ENCODE assay signal across 24 cellular contexts in genomic region chr1:226574044-226574443, GRCh38. TPM values are rescaled to one million over a fixed set of nuclear protein-coding genes. Genes with fewer than 3 reads are reported as not detected.
DNase-seq lines count a peak whose midpoint lies in the region; ATAC-seq, FAIRE-seq and TF ChIP-seq lines count a peak whose summit lies in the region.
"Had no signal": no experiment of that assay in that cellular context is flagged by ENCODE, and none has a peak within 500 bp of the region (broad histone marks: within the 10 kb centered on the region; RNA-seq: fewer than 3 reads in every experiment).

No MANE protein-coding gene starts in this region.

- peaks cover 24 to 59% of the 10 kb centered on the region in 2 experiments; a peak in 4 of 5 replicates for H3K27me3 ChIP-seq in K562 (ENCODE audit: control insufficient read depth in 2 of 2, insufficient read depth in 2 of 2, low read length in 2 of 2)
- H3K27me3 ChIP-seq in HepG2 (ENCODE audit: control insufficient read depth in 1 of 2, insufficient read depth in 2 of 2, low read length in 2 of 2): peaks cover 1 to 6% of the 10 kb centered on the region in 2 experiments; a peak in 2 of 5 replicates
- H3K27me3 ChIP-seq in small intestine (ENCODE audit: control insufficient read depth in 2 of 2, insufficient read depth in 2 of 2, low read length in 2 of 2): no peaks in the 10 kb centered on the region
- no peaks in the 10 kb centered on the region for H3K27me3 ChIP-seq in naive thymus-derived CD4-positive, alpha-beta T cell (ENCODE audit: control insufficient read depth in 2 of 2, insufficient read depth in 2 of 2, low read length in 2 of 2)

- no peaks in the 10 kb centered on the region for H3K36me3 Mint-ChIP-seq in neural crest cell (ENCODE audit: low read depth)
- no peaks in the 10 kb centered on the region for H3K36me3 Mint-ChIP-seq in naive thymus-derived CD4-positive, alpha-beta T cell
- H3K36me3 Mint-ChIP-seq: CD4-positive, alpha-beta memory T cell had no signal

- TF ChIP-seq EP300 in K562 (IDR thresholded peaks at IDR 0.05; ENCODE audit: low read length) (no peak), HepG2 (IDR thresholded peaks at IDR 0.05; ENCODE audit: low read depth in 2 of 2, low read length in 2 of 2) (no peak), HepG2 (CRISPR knock-in tag; IDR thresholded peaks at IDR 0.05; ENCODE audit: borderline replicate concordance) (no peak)

- in situ Hi-C loops in K562 (cut with MboI): no loop called here
- in situ Hi-C loops in HepG2 (cut with HindIII; ENCODE audit: extremely low pct_ligation_motif_present, low pct_unique_long_range_greater_than_20kb): no loop called here

- CTCF ChIA-PET in K562 (lab: Yijun Ruan, JAX; ENCODE audit: low intra/inter-chr PET ratio): no interaction called here
- CTCF ChIA-PET in HepG2 (lab: Yijun Ruan, JAX; ENCODE audit: low intra/inter-chr PET ratio, low total read pairs): no interaction called here
- CTCF ChIA-PET in naive thymus-derived CD4-positive, alpha-beta T cell (lab: Charles Lee): interaction anchor here (0.7 kb wide), 1 partner anchor 201 kb away, joined by 4 read pairs; no protein-coding TSS in a partner anchor

- POLR2A ChIA-PET in K562 (lab: Yijun Ruan, JAX) (interaction anchor here (1.3 kb wide), 1 partner anchor 9 kb away, joined by 3 read pairs; no protein-coding TSS in a partner anchor), HepG2 (lab: Yijun Ruan, JAX) (no interaction called here)
- POLR2A ChIA-PET in naive thymus-derived CD4-positive, alpha-beta T cell (lab: Charles Lee): no interaction called here

- TF ChIP-seq RAD21 in K562 (CRISPR knock-in tag; conservative IDR thresholded peaks at IDR 0.05 in 1 of 2, IDR thresholded peaks at IDR 0.05 in 1 of 2) (no peak), HepG2 (CRISPR knock-in tag; IDR thresholded peaks at IDR 0.05) (no peak)

- ATAC-seq in K562 (no peak), HepG2 (no peak)
- no peak for ATAC-seq in naive thymus-derived CD4-positive, alpha-beta T cell

- H3K4me2 ChIP-seq in K562 (ENCODE audit: insufficient read depth, low read length) (no peak overlapping the region), HepG2 (ENCODE audit: low read depth, low read length) (no peak overlapping the region)

- H3K4me1 ChIP-seq in K562 (replicated peaks in 1 of 2; ENCODE audit: control insufficient read depth in 2 of 2, insufficient read depth in 2 of 2, low read length in 2 of 2) (peaks cover 3% of the 10 kb centered on the region in 2 experiments; a peak in 4 of 5 replicates), HepG2 (ENCODE audit: insufficient read depth, low read length) (no peaks in the 10 kb centered on the region), small intestine (ENCODE audit: control insufficient read depth in 2 of 2, insufficient read depth in 1 of 2, low read depth in 1 of 2, low read length in 1 of 2) (no peaks in the 10 kb centered on the region)
- no peaks in the 10 kb centered on the region for H3K4me1 ChIP-seq in naive thymus-derived CD4-positive, alpha-beta T cell (ENCODE audit: control insufficient read depth in 2 of 2, insufficient read depth in 2 of 2, low read length in 2 of 2)
- H3K4me1 ChIP-seq: HAP-1 had no signal

- DNase-seq in K562 (ENCODE audit: extremely low read depth in 1 of 4, low spot score in 3 of 4) (no peak), HepG2 (ENCODE audit: low spot score) (no peak), neural crest cell (ENCODE audit: low read depth, low spot score) (no peak), small intestine (peak; percentile 25), cardiac septum (ENCODE audit: low spot score) (no peak)
- no peak for DNase-seq in naive thymus-derived CD4-positive, alpha-beta T cell
- DNase-seq in NK-92 treated with Interleukin-12 subunit alpha and Interleukin-12 subunit beta, amount 100 ng/mL, for 24 hours (lab: John Stamatoyannopoulos, UW): no peak
- DNase-seq: C1 segment of cervical spinal cord; Calu3; CD4-positive, alpha-beta memory T cell; COR-L47; DMS53; DMS79 treated with DMSO at 0.1 percent for 48 hours; GF-D8; GOT3; HFFc6 had no signal

- H3K9me3 ChIP-seq in K562 (replicated peaks; ENCODE audit: control insufficient read depth, insufficient read depth, low read depth, low read length) (no peaks in the 10 kb centered on the region), HepG2 (ENCODE audit: low read length) (no peaks in the 10 kb centered on the region), small intestine (ENCODE audit: control insufficient read depth, low read depth) (no peaks in the 10 kb centered on the region)
- H3K9me3 ChIP-seq in naive thymus-derived CD4-positive, alpha-beta T cell (ENCODE audit: control insufficient read depth in 2 of 3, low read length in 3 of 3): no peaks in the 10 kb centered on the region
- H3K9me3 ChIP-seq: HAP-1 had no signal

- H3K4me3 ChIP-seq in K562 (no peak overlapping the region), HepG2 (replicated peaks in 1 of 3; ENCODE audit: insufficient read depth in 1 of 3, low read depth in 2 of 3, low read length in 3 of 3) (no peak overlapping the region), small intestine (ENCODE audit: low read depth in 1 of 2, low read length in 2 of 2) (no peak overlapping the region)
- no peak overlapping the region for H3K4me3 ChIP-seq in naive thymus-derived CD4-positive, alpha-beta T cell (ENCODE audit: low read length)
- H3K4me3 ChIP-seq: HAP-1 had no signal

- TF ChIP-seq POLR2A in K562 (conservative IDR thresholded peaks at IDR 0.05): no peak
- no peak for TF ChIP-seq POLR2A in HepG2 (IDR thresholded peaks at IDR 0.05; ENCODE audit: insufficient read depth in 1 of 2, low read depth in 2 of 2, low read length in 2 of 2)

- H3K9ac ChIP-seq in K562 (ENCODE audit: insufficient read depth in 1 of 2, low read depth in 2 of 2, low read length in 2 of 2) (no peak overlapping the region), HepG2 (ENCODE audit: insufficient read depth, low read depth, low read length) (no peak overlapping the region)

- peaks cover 17% of the 10 kb centered on the region for H3K4me1 Mint-ChIP-seq in neural crest cell
- peaks cover 0 to 1% (median 0%) of the 10 kb centered on the region in 7 donors for H3K4me1 Mint-ChIP-seq in naive thymus-derived CD4-positive, alpha-beta T cell

- no peaks in the 10 kb centered on the region for H3K9me1 ChIP-seq in K562 (ENCODE audit: control insufficient read depth, insufficient read depth, low read length)

- H3K27me3 Mint-ChIP-seq in neural crest cell (ENCODE audit: low read depth): no peaks in the 10 kb centered on the region
- H3K27me3 Mint-ChIP-seq in naive thymus-derived CD4-positive, alpha-beta T cell: peaks cover 0 to 5% (median 0%) of the 10 kb centered on the region in 5 donors

- no peaks in the 10 kb centered on the region for H3K36me3 ChIP-seq in K562 (ENCODE audit: control insufficient read depth, insufficient read depth, low read length)
- H3K36me3 ChIP-seq in HepG2 (replicated peaks in 1 of 2; ENCODE audit: control insufficient read depth in 1 of 2, insufficient read depth in 2 of 2, low read length in 2 of 2): no peaks in the 10 kb centered on the region
- no peaks in the 10 kb centered on the region for H3K36me3 ChIP-seq in small intestine (ENCODE audit: control insufficient read depth in 2 of 2, insufficient read depth in 2 of 2, low read length in 2 of 2)
- H3K36me3 ChIP-seq in naive thymus-derived CD4-positive, alpha-beta T cell (ENCODE audit: control insufficient read depth in 2 of 3, insufficient read depth in 3 of 3, low read length in 3 of 3): no peaks in the 10 kb centered on the region
- H3K36me3 ChIP-seq: HAP-1 had no signal

- no peaks in the 10 kb centered on the region for H4K20me1 ChIP-seq in K562 (replicated peaks; ENCODE audit: control insufficient read depth, insufficient read depth, low read length)
- no peaks in the 10 kb centered on the region for H4K20me1 ChIP-seq in HepG2 (ENCODE audit: insufficient read depth, low read length)

- H2AFZ ChIP-seq in K562 (ENCODE audit: low read depth, low read length) (no peak overlapping the region), HepG2 (ENCODE audit: low read length) (no peak overlapping the region)

- TF ChIP-seq CTCF in K562 (IDR thresholded peaks at IDR 0.05 in 2 of 3, conservative IDR thresholded peaks at IDR 0.05 in 1 of 3; ENCODE audit: insufficient read depth in 2 of 3, low read depth in 1 of 3, low read length in 3 of 3) (no peak), HepG2 (CRISPR knock-in tag; IDR thresholded peaks at IDR 0.05) (no peak), neural crest cell (conservative IDR thresholded peaks at IDR 0.05) (no peak)

- peak overlapping the region; percentile 51 for H3K27ac Mint-ChIP-seq in neural crest cell (ENCODE audit: unreplicated experiment)
- no peak overlapping the region for H3K27ac Mint-ChIP-seq in naive thymus-derived CD4-positive, alpha-beta T cell
- H3K27ac Mint-ChIP-seq: CD4-positive, alpha-beta memory T cell; HFFc6 had no signal

- WGBS in K562 (ENCODE audit: insufficient coverage, low coverage, missing lambda C conversion rate): 6% methylated on average over 2 of the region's 2 CpGs
- WGBS in HepG2 (ENCODE audit: low lambda C conversion rate): 5% methylated on average over 2 of the region's 2 CpGs
- WGBS in small intestine, 3 donors: 52 to 74% (median 53%) methylated on average over 2 of the region's 2 CpGs

- H3K4me3 Mint-ChIP-seq in neural crest cell: no peak overlapping the region
- no peak overlapping the region for H3K4me3 Mint-ChIP-seq in naive thymus-derived CD4-positive, alpha-beta T cell
- H3K4me3 Mint-ChIP-seq: CD4-positive, alpha-beta memory T cell; HFFc6 had no signal

- H3K27ac ChIP-seq in K562 (ENCODE audit: extremely low read depth, low read depth, low read length): no peak overlapping the region
- no peak overlapping the region for H3K27ac ChIP-seq in HepG2 (ENCODE audit: extremely low read length, insufficient read depth, low read length)
- no peak overlapping the region for H3K27ac ChIP-seq in small intestine (ENCODE audit: low read depth in 1 of 2, low read length in 1 of 2)
- no peak overlapping the region for H3K27ac ChIP-seq in naive thymus-derived CD4-positive, alpha-beta T cell (ENCODE audit: low read depth, low read length)

- no peaks in the 10 kb centered on the region for H3K79me2 ChIP-seq in K562 (ENCODE audit: control insufficient read depth, insufficient read depth, low read length)
- no peaks in the 10 kb centered on the region for H3K79me2 ChIP-seq in HepG2 (ENCODE audit: insufficient read depth, low read length)

- FAIRE-seq in K562 (lab: Jason Lieb, UNC) (no peak), HepG2 (lab: Jason Lieb, UNC) (no peak), small intestine (lab: Jason Lieb, UNC) (no peak)
- FAIRE-seq: GM12891, GM18507, H54 had no signal

- BruUV-seq in K562 (replicated peaks; lab: Mats Ljungman, UMichigan) (no TSS peak), HepG2 (replicated peaks; lab: Mats Ljungman, UMichigan) (no TSS peak)

- no peaks in the 10 kb centered on the region for H3K9me3 Mint-ChIP-seq in neural crest cell
- no peaks in the 10 kb centered on the region for H3K9me3 Mint-ChIP-seq in naive thymus-derived CD4-positive, alpha-beta T cell
- H3K9me3 Mint-ChIP-seq: CD4-positive, alpha-beta memory T cell; HFFc6 had no signal

- intact Hi-C loops in K562 (cut with micrococcal nuclease): no loop called here
- intact Hi-C loops in HepG2 (cut with micrococcal nuclease; ENCODE audit: unreplicated experiment): no loop called here
- intact Hi-C loops in cardiac septum (cut with DNase I): no loop called here
- intact Hi-C loops in naive thymus-derived CD4-positive, alpha-beta T cell (cut with micrococcal nuclease): no loop called here

RNA-seq across cellular contexts. Expression of gene STUM, which starts 25.5 kb away (rescaled TPM):
- total RNA-seq in K562 (2011; cell fraction: chromatin; rRNA removed; ENCODE audit: low replicate concordance): not detected in 2 replicates
- total RNA-seq in K562 (2011; cell fraction: nucleolus; rRNA removed): not detected in 2 replicates
- not detected in 2 replicates for total RNA-seq in K562 (2011; cell fraction: nucleoplasm; rRNA removed)
- total RNA-seq in K562 (2014; rRNA removed): not detected in 2 replicates
- not detected in 2 replicates for total RNA-seq in K562 (2014; rRNA removed; fragmentation: Illumina TruSeq; extraction: Trizol)
- total RNA-seq in K562 (2015; rRNA removed; fragmentation: Illumina TruSeq; extraction: Trizol): not detected in 2 replicates
- total RNA-seq in K562 (2021): not detected in 2 replicates
- not detected in 2 replicates for polyA plus RNA-seq in K562 (2011; rRNA removed)
- polyA plus RNA-seq in K562 (2011; cell fraction: cytosol; rRNA removed): not detected in 2 replicates
- not detected in 2 replicates for polyA plus RNA-seq in K562 (2011; cell fraction: nucleus; rRNA removed)
- not detected in 2 replicates for polyA plus RNA-seq in K562 (2012)
- not detected in 2 replicates for polyA plus RNA-seq in K562 (2014; fragmentation: Illumina TruSeq; extraction: Trizol)
- not detected for polyA plus RNA-seq in K562 (2014; fragmentation: Nextera tagmentation; extraction: Ambion mirVana)
- not detected in 2 replicates for polyA plus RNA-seq in K562 (2014; rRNA removed)
- not detected in 2 replicates for polyA minus RNA-seq in K562 (2011; rRNA and poly(A)+ RNA removed)
- polyA minus RNA-seq in K562 (2011; cell fraction: cytosol; rRNA and poly(A)+ RNA removed): not detected in 2 replicates
- not detected in 2 replicates for polyA minus RNA-seq in K562 (2011; cell fraction: nucleus; rRNA and poly(A)+ RNA removed)
- not detected in 2 replicates for total RNA-seq in HepG2 (2016; rRNA removed; fragmentation: Illumina TruSeq; extraction: Trizol)
- total RNA-seq in HepG2 (2016; cell fraction: cytosol; rRNA removed; fragmentation: Illumina TruSeq; extraction: Trizol; ENCODE audit: low read depth): not detected in 2 replicates
- total RNA-seq in HepG2 (2016; cell fraction: insoluble cytoplasmic fraction; rRNA removed; fragmentation: Illumina TruSeq; extraction: Trizol): not detected in 2 replicates
- total RNA-seq in HepG2 (2016; cell fraction: membrane; rRNA removed; fragmentation: Illumina TruSeq; extraction: Trizol): not detected in 2 replicates
- not detected in 2 replicates for total RNA-seq in HepG2 (2016; cell fraction: nucleus; rRNA removed; fragmentation: Illumina TruSeq; extraction: Trizol)
- not detected in 2 replicates for polyA plus RNA-seq in HepG2 (2011; rRNA removed)
- not detected in 2 replicates for polyA plus RNA-seq in HepG2 (2011; cell fraction: cytosol; rRNA removed)
- 0.02 TPM in 2 replicates for polyA plus RNA-seq in HepG2 (2011; cell fraction: nucleus; rRNA removed)
- polyA plus RNA-seq in HepG2 (2012): 0.01 TPM in 1 of 2 replicates, not detected in the other
- not detected in 2 replicates for polyA plus RNA-seq in HepG2 (2016; cell fraction: cytosol; fragmentation: Illumina TruSeq; extraction: Trizol; ENCODE audit: low read depth)
- polyA plus RNA-seq in HepG2 (2016; cell fraction: insoluble cytoplasmic fraction; fragmentation: Illumina TruSeq; extraction: Trizol; ENCODE audit: low read depth): not detected in 2 replicates
- not detected in 2 replicates for polyA plus RNA-seq in HepG2 (2016; cell fraction: membrane; fragmentation: Illumina TruSeq; extraction: Trizol; ENCODE audit: low read depth)
- polyA plus RNA-seq in HepG2 (2016; cell fraction: nucleus; fragmentation: Illumina TruSeq; extraction: Trizol; ENCODE audit: insufficient read depth, low read depth): not detected in 2 replicates
- not detected in 2 replicates for polyA minus RNA-seq in HepG2 (2011; rRNA and poly(A)+ RNA removed; ENCODE audit: low replicate concordance)
- polyA minus RNA-seq in HepG2 (2011; cell fraction: cytosol; rRNA and poly(A)+ RNA removed): not detected in 2 replicates
- 0.13 TPM in 1 of 2 replicates, not detected in the other for polyA minus RNA-seq in HepG2 (2011; cell fraction: nucleus; rRNA and poly(A)+ RNA removed)
- 0.86 and 1.1 TPM in 2 replicates for total RNA-seq in neural crest cell
- polyA plus RNA-seq in small intestine: 1 to 10 TPM in 1 of 3 donors, under 1 TPM in 2; under 0.01 to 9.6 (median under 0.01) TPM
- total RNA-seq in cardiac septum: 0.78 TPM
- not detected for total RNA-seq in naive thymus-derived CD4-positive, alpha-beta T cell
- polyA plus RNA-seq in naive thymus-derived CD4-positive, alpha-beta T cell: not detected
- total RNA-seq: A172; Calu3; CD4-positive, alpha-beta memory T cell; Daoy; G401; HFFc6 had no signal
- polyA plus RNA-seq: BJ had no signal

Comparison
In these comparisons a context has a peak if more than half of its experiments do, and no peak if none do; other contexts are left out.
1. Of the 241 proteins assayed by ChIP-seq in both HepG2 and K562: peak only in HepG2: NR2C2; only in K562: none; in both: none; in neither: 238; mixed calls (peak in some experiments, not most) for 2.